In the genomic region with DNA sequence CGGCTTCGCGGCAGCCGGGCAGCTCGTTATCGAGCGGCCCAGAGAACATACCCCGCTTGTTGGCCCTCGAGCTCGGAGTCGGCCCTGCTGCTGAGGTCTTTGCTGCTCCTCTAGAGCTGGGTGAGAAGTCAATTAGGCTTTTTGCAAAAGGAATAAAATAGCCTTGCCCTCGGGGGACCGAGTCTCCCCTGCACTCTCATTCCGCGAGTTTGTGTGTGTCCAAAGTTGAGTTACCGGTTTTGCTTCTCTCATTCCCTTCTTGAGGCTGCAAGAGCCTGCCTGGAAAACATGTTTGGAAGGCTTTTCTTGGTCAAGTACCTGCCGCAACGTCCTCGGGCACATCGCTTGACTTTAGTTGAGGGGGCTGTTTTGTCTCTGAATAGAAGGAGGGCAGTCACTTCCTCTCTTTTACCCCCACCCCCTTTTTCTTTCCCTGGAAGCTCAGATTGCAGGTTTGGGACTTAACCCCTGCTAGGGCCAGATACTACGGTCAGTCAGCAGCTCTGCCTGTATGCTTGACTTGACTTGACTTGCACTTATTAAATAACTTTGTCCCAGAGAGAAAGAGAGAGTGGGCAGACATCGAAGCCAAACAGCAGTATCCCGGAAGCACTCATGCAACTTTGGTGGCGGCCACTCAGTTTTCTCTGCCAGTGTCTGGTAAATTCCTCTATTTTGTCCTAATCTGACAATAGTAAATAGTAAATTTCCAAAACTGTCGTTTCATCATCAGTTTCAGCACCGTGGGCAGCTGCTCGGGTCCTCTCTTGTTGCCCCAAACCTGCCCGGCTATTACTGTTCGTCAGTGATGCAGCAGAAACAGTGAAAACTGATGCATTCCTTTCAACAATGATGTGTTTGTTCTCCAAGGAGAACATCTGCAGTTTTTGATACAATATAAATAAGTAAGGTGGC, we compare ENCODE assay signal across 1 cellular context.
A peak's percentile ranks its signal among the peaks of the same experiment; 100 is the strongest.
TF ChIP-seq lines count a peak whose summit lies in the region.

No MANE protein-coding gene starts in this region.

TF ChIP-seq in HepG2, 621 proteins besides CTCF, POLR2A, EP300 and RAD21 (continued from another document):
- TF ChIP-seq, protein P1, sequence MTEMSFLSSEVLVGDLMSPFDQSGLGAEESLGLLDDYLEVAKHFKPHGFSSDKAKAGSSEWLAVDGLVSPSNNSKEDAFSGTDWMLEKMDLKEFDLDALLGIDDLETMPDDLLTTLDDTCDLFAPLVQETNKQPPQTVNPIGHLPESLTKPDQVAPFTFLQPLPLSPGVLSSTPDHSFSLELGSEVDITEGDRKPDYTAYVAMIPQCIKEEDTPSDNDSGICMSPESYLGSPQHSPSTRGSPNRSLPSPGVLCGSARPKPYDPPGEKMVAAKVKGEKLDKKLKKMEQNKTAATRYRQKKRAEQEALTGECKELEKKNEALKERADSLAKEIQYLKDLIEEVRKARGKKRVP (CRISPR knock-in tag; IDR thresholded peaks at IDR 0.05), result peak in 1 of 2 experiments; percentile 56; a peak in 1 of 4 replicates
- TF ChIP-seq STAT5B (CRISPR knock-in tag; IDR thresholded peaks at IDR 0.05) (no peak), ZNF331 (CRISPR knock-in tag; IDR thresholded peaks at IDR 0.05) (no peak), ZC3H13 (CRISPR knock-in tag; IDR thresholded peaks at IDR 0.05) (no peak), YY1 (IDR thresholded peaks at IDR 0.05; ENCODE audit: insufficient read depth, insufficient replicate concordance, low read depth, low read length) (no peak), ZNF777 (CRISPR knock-in tag; IDR thresholded peaks at IDR 0.05) (no peak), TCF12 (IDR thresholded peaks at IDR 0.05) (no peak), TCF12 (CRISPR knock-in tag; IDR thresholded peaks at IDR 0.05) (0 out of 2 replicates have a peak, but pooled peaks have one; percentile 27), FOXJ3 (CRISPR knock-in tag; IDR thresholded peaks at IDR 0.05; ENCODE audit: borderline replicate concordance) (no peak), TGIF2 (CRISPR knock-in tag; IDR thresholded peaks at IDR 0.05) (0 out of 2 replicates have a peak, but pooled peaks have one; percentile 50)
- TF ChIP-seq, protein P2, sequence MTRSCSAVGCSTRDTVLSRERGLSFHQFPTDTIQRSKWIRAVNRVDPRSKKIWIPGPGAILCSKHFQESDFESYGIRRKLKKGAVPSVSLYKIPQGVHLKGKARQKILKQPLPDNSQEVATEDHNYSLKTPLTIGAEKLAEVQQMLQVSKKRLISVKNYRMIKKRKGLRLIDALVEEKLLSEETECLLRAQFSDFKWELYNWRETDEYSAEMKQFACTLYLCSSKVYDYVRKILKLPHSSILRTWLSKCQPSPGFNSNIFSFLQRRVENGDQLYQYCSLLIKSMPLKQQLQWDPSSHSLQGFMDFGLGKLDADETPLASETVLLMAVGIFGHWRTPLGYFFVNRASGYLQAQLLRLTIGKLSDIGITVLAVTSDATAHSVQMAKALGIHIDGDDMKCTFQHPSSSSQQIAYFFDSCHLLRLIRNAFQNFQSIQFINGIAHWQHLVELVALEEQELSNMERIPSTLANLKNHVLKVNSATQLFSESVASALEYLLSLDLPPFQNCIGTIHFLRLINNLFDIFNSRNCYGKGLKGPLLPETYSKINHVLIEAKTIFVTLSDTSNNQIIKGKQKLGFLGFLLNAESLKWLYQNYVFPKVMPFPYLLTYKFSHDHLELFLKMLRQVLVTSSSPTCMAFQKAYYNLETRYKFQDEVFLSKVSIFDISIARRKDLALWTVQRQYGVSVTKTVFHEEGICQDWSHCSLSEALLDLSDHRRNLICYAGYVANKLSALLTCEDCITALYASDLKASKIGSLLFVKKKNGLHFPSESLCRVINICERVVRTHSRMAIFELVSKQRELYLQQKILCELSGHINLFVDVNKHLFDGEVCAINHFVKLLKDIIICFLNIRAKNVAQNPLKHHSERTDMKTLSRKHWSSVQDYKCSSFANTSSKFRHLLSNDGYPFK (CRISPR knock-in tag; IDR thresholded peaks at IDR 0.05; ENCODE audit: borderline replicate concordance), result 0 out of 2 replicates have a peak, but pooled peaks have one; percentile 2
- TF ChIP-seq, protein P3, sequence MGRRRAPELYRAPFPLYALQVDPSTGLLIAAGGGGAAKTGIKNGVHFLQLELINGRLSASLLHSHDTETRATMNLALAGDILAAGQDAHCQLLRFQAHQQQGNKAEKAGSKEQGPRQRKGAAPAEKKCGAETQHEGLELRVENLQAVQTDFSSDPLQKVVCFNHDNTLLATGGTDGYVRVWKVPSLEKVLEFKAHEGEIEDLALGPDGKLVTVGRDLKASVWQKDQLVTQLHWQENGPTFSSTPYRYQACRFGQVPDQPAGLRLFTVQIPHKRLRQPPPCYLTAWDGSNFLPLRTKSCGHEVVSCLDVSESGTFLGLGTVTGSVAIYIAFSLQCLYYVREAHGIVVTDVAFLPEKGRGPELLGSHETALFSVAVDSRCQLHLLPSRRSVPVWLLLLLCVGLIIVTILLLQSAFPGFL (CRISPR knock-in tag; IDR thresholded peaks at IDR 0.05), result no peak
